In the genomic region with DNA sequence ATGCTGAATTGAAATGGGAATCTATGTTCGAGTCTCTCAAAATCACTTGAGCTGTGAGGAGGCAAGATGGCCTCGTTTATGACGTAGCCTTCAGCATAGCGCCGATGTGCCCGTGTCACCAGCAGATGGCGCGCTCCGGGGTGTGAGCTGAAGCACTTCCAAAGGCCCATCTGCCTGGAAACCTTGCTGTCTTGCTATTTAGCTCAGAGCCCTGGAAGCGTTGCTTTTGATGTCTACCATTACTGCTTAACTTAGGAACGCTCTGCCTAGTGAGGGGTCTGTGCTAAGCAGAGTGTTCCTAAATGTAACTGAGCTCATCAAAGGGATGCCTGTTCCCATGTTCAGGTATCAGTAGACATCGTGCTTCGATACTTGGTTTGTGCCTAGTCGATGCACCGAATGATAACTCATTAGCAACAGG, we compare ENCODE assay signal across 8 cellular contexts.
DNase-seq lines count a peak whose midpoint lies in the region; ATAC-seq lines count a peak whose summit lies in the region.

No MANE protein-coding gene starts in this region.

- no peak overlapping the region for H3K27ac ChIP-seq in mesendoderm (ENCODE audit: low read depth, low read length)

- peak; percentile 74 for ATAC-seq in GM18858 (IDR thresholded peaks at IDR 0.05; ENCODE audit: unreplicated experiment)
- ATAC-seq in HG03103 (IDR thresholded peaks at IDR 0.05; ENCODE audit: low read depth, unreplicated experiment), result peak; percentile 68

- H3K9ac ChIP-seq in mesendoderm (ENCODE audit: low read length), result no peak overlapping the region

- no peak overlapping the region for H3K18ac ChIP-seq in mesendoderm (ENCODE audit: low read length)

- H2BK120ac ChIP-seq in mesendoderm (ENCODE audit: low read depth, low read length), result no peak overlapping the region

- no CpG with 5 or more reads among the region's 15 CpGs for WGBS in mesendoderm (ENCODE audit: extremely low coverage, insufficient coverage, low lambda C conversion rate)

- H3K4me1 ChIP-seq in mesendoderm (ENCODE audit: control insufficient read depth, low read depth, low read length), result no peaks in the 10 kb centered on the region

- H3K79me2 ChIP-seq in mesendoderm (ENCODE audit: control insufficient read depth, insufficient read depth, low read length), result no peaks in the 10 kb centered on the region

- H3K56ac ChIP-seq in mesendoderm (ENCODE audit: low read length), result no peak overlapping the region

- in situ Hi-C loops in ACHN (cut with HindIII; ENCODE audit: low pct_ligation_motif_present, low pct_unique_long_range_greater_than_20kb, low sequenced_read_pairs), result loop anchor here (10.0 kb wide), 1 partner anchor 90 kb away; a partner anchor contains a TSS

- H2BK5ac ChIP-seq in mesendoderm (ENCODE audit: low read length), result no peak overlapping the region

- no peak overlapping the region for H4K8ac ChIP-seq in mesendoderm (ENCODE audit: low read depth, low read length)

- H2AK5ac ChIP-seq in mesendoderm (ENCODE audit: low read length), result no peak overlapping the region

- H3K27me3 ChIP-seq in mesendoderm (ENCODE audit: insufficient read depth, low read length, poor library complexity), result no peaks in the 10 kb centered on the region

- no peak overlapping the region for H3K23ac ChIP-seq in mesendoderm (ENCODE audit: low read length)

- no peak overlapping the region for H3K4me2 ChIP-seq in mesendoderm (ENCODE audit: low read length)

- no peak overlapping the region for H3K4me3 ChIP-seq in mesendoderm (ENCODE audit: low read length)

- no peaks in the 10 kb centered on the region for H3K79me1 ChIP-seq in mesendoderm (ENCODE audit: low read length)

- no peaks in the 10 kb centered on the region for H3K36me3 ChIP-seq in mesendoderm (ENCODE audit: control insufficient read depth, insufficient read depth, low read length)

- DNase-seq in ACHN (peak; percentile 67), NCI-H524 treated with DMSO at 0.1 percent for 48 hours (lab: John Stamatoyannopoulos, UW) (peak; percentile 35), mesendoderm (peak; percentile 91)
- DNase-seq in activated CD4-positive, alpha-beta T cell treated with anti-CD3 and anti-CD28 coated beads, Interleukin-2, amount 50 U/mL, for 24 hours (ENCODE audit: low read depth in 1 of 2, low spot score in 1 of 2), result peak; percentile 44 to 51
- DNase-seq in effector CD4-positive, alpha-beta T cell, result peak; percentile 33
- peak; percentile 48 for DNase-seq in stimulated activated CD8-positive, alpha-beta memory T cell treated with anti-CD3 and anti-CD28 coated beads, Interleukin-4, amount 100 ng/mL, for 24 hours (ENCODE audit: low read depth)

- no peak overlapping the region for H4K5ac ChIP-seq in mesendoderm (ENCODE audit: low read length)

- H2BK15ac ChIP-seq in mesendoderm (replicated peaks; ENCODE audit: low read depth), result no peak overlapping the region

- H3K4ac ChIP-seq in mesendoderm (ENCODE audit: low read depth, low read length), result no peak overlapping the region

Comparison
In these comparisons a context has a peak if more than half of its experiments do, and no peak if none do; other contexts are left out.
1. DNase-seq: peak in every context shown above with its lines; median percentile 91 in mesendoderm; 67 in ACHN; 48 in stimulated activated CD8-positive, alpha-beta memory T cell treated with anti-CD3 and anti-CD28 coated beads, Interleukin-4, amount 100 ng/mL, for 24 hours; 48 in activated CD4-positive, alpha-beta T cell treated with anti-CD3 and anti-CD28 coated beads, Interleukin-2, amount 50 U/mL, for 24 hours; 35 in NCI-H524 treated with DMSO at 0.1 percent for 48 hours; 33 in effector CD4-positive, alpha-beta T cell.